Comparison of ENCODE assay signal across 28 cellular contexts in the genomic region with DNA sequence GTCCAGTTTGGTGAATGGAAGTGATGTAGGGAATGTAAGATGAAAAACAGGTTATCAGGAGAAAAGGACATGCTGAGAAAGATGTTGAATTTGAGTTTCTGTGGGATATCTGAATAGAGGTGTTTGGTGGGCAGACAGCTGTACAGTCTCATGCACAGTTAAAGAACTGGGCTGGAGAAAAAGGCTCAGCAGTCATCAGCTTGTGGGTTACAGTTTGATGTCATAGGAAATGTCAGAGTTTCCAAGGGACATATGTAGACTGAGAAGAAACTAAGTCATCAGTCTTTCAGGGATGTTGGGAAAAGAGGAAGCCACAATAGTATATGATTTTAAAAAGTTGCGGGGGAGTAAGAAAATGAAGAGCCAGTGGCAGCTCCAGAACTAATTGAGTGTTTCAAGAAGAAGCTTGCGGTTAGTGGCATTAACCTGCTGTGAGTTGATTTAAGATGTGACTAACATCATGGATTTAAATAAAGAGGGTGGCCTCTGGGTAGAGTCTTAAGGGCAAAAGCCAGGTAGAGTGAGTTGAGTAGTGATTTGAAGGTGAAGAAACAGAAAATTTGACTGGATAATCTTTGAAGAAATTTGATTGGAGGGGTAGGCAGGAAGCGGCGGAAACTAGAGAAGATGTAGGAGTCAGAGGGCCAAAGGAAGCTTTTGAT. TPM values are rescaled to one million over a fixed set of nuclear protein-coding genes. Genes with fewer than 3 reads are reported as not detected.
DNase-seq lines count a peak whose midpoint lies in the region; ATAC-seq lines count a peak whose summit lies in the region.
"Had no signal": no experiment of that assay in that cellular context is flagged by ENCODE, and none has a peak within 500 bp of the region (broad histone marks: within the 10 kb centered on the region; RNA-seq: fewer than 3 reads in every experiment).

No MANE protein-coding gene starts in this region.

- no peaks in the 10 kb centered on the region for H3K27me3 ChIP-seq in naive thymus-derived CD4-positive, alpha-beta T cell (ENCODE audit: control insufficient read depth in 2 of 2, insufficient read depth in 2 of 2, low read length in 2 of 2)
- H3K27me3 ChIP-seq in right cardiac atrium (ENCODE audit: control insufficient read depth, insufficient read depth) = no peaks in the 10 kb centered on the region
- H3K27me3 ChIP-seq: breast epithelium had no signal

- peaks cover 56% of the 10 kb centered on the region for H3K36me3 Mint-ChIP-seq in activated CD4-positive, alpha-beta T cell treated with anti-CD3 and anti-CD28 coated beads, Interleukin-2, amount 10 ng/mL, durations not matched to agents 24 days and 14 days (ENCODE audit: low read depth)
- peaks cover 20% of the 10 kb centered on the region for H3K36me3 Mint-ChIP-seq in activated naive CD8-positive, alpha-beta T cell treated with anti-CD3 and anti-CD28 coated beads for 36 hours
- peaks cover 6 to 54% (median 18%) of the 10 kb centered on the region in 5 donors for H3K36me3 Mint-ChIP-seq in naive thymus-derived CD4-positive, alpha-beta T cell

- H3K27me3 Mint-ChIP-seq in activated CD4-positive, alpha-beta T cell treated with anti-CD3 and anti-CD28 coated beads, Interleukin-2, amount 10 ng/mL, durations not matched to agents 24 days and 14 days = no peaks in the 10 kb centered on the region
- no peaks in the 10 kb centered on the region for H3K27me3 Mint-ChIP-seq in activated naive CD8-positive, alpha-beta T cell treated with anti-CD3 and anti-CD28 coated beads for 36 hours
- H3K27me3 Mint-ChIP-seq in naive thymus-derived CD4-positive, alpha-beta T cell = no peaks in the 10 kb centered on the region
- H3K27me3 Mint-ChIP-seq: type B pancreatic cell had no signal

- no peaks in the 10 kb centered on the region for H3K9me3 Mint-ChIP-seq in activated CD4-positive, alpha-beta T cell treated with anti-CD3 and anti-CD28 coated beads, Interleukin-2, amount 10 ng/mL, durations not matched to agents 24 days and 14 days
- H3K9me3 Mint-ChIP-seq in activated naive CD8-positive, alpha-beta T cell treated with anti-CD3 and anti-CD28 coated beads for 36 hours = no peaks in the 10 kb centered on the region
- no peaks in the 10 kb centered on the region for H3K9me3 Mint-ChIP-seq in naive thymus-derived CD4-positive, alpha-beta T cell
- H3K9me3 Mint-ChIP-seq: mesothelial cell of epicardium, natural killer cell, type B pancreatic cell had no signal

- in situ Hi-C loops in KBM-7 (cut with MboI; ENCODE audit: low pct_unique_long_range_greater_than_20kb, low sequenced_read_pairs) = no loop called here

- H3K4me3 ChIP-seq in naive thymus-derived CD4-positive, alpha-beta T cell (ENCODE audit: low read length) = no peak overlapping the region
- no peak overlapping the region for H3K4me3 ChIP-seq in right cardiac atrium (ENCODE audit: low read length)
- H3K4me3 ChIP-seq: breast epithelium, coronary artery had no signal

- intact Hi-C loops in activated CD4-positive, alpha-beta T cell treated with anti-CD3 and anti-CD28 coated beads, Interleukin-2, amount 10 ng/mL, durations not matched to agents 24 days and 14 days (cut with micrococcal nuclease) = no loop called here
- intact Hi-C loops in naive thymus-derived CD4-positive, alpha-beta T cell (cut with micrococcal nuclease) = no loop called here
- intact Hi-C loops in right cardiac atrium (cut with DNase I) = no loop called here

- no peak overlapping the region for H3K27ac ChIP-seq in naive thymus-derived CD4-positive, alpha-beta T cell (ENCODE audit: low read depth, low read length)
- no peak overlapping the region for H3K27ac ChIP-seq in right cardiac atrium (ENCODE audit: low read length)
- H3K27ac ChIP-seq: breast epithelium, coronary artery, RWPE1 had no signal

- no peak for ATAC-seq in naive thymus-derived CD4-positive, alpha-beta T cell
- no peak for ATAC-seq in HG03442 (IDR thresholded peaks at IDR 0.05; ENCODE audit: unreplicated experiment)
- no peak for ATAC-seq in HG02970 (IDR thresholded peaks at IDR 0.05; ENCODE audit: low FRiP score, unreplicated experiment)
- ATAC-seq in right cardiac atrium = no peak
- ATAC-seq: natural killer cell had no signal

- H3K27ac Mint-ChIP-seq in activated CD4-positive, alpha-beta T cell treated with anti-CD3 and anti-CD28 coated beads, Interleukin-2, amount 10 ng/mL, durations not matched to agents 24 days and 14 days = peak overlapping the region; percentile 52
- peak overlapping the region; percentile 39 for H3K27ac Mint-ChIP-seq in activated naive CD8-positive, alpha-beta T cell treated with anti-CD3 and anti-CD28 coated beads for 36 hours
- peak overlapping the region in 8 of 9 donors; percentile 17 to 68 (median 46) for H3K27ac Mint-ChIP-seq in naive thymus-derived CD4-positive, alpha-beta T cell
- H3K27ac Mint-ChIP-seq: mesothelial cell of epicardium, type B pancreatic cell had no signal

- H3K4me1 ChIP-seq in naive thymus-derived CD4-positive, alpha-beta T cell (ENCODE audit: control insufficient read depth in 2 of 2, insufficient read depth in 2 of 2, low read length in 2 of 2) = no peaks in the 10 kb centered on the region
- no peaks in the 10 kb centered on the region for H3K4me1 ChIP-seq in right cardiac atrium (ENCODE audit: control insufficient read depth, insufficient read depth, low read length)
- H3K4me1 ChIP-seq: breast epithelium had no signal

- H3K36me3 ChIP-seq in naive thymus-derived CD4-positive, alpha-beta T cell (ENCODE audit: control insufficient read depth in 2 of 3, insufficient read depth in 3 of 3, low read length in 3 of 3) = peaks cover 9 to 72% (median 10%) of the 10 kb centered on the region in 3 experiments
- H3K36me3 ChIP-seq: breast epithelium had no signal

- no peaks in the 10 kb centered on the region for H3K9me3 ChIP-seq in naive thymus-derived CD4-positive, alpha-beta T cell (ENCODE audit: control insufficient read depth in 2 of 3, low read length in 3 of 3)
- H3K9me3 ChIP-seq in right cardiac atrium (ENCODE audit: control insufficient read depth, low read length) = no peaks in the 10 kb centered on the region
- H3K9me3 ChIP-seq: breast epithelium had no signal

- no peak overlapping the region for H3K4me3 Mint-ChIP-seq in activated CD4-positive, alpha-beta T cell treated with anti-CD3 and anti-CD28 coated beads, Interleukin-2, amount 10 ng/mL, durations not matched to agents 24 days and 14 days
- H3K4me3 Mint-ChIP-seq in activated naive CD8-positive, alpha-beta T cell treated with anti-CD3 and anti-CD28 coated beads for 36 hours = no peak overlapping the region
- no peak overlapping the region for H3K4me3 Mint-ChIP-seq in naive thymus-derived CD4-positive, alpha-beta T cell
- H3K4me3 Mint-ChIP-seq: mesothelial cell of epicardium, natural killer cell, type B pancreatic cell had no signal

- DNase-seq in activated CD4-positive, alpha-beta T cell treated with anti-CD3 and anti-CD28 coated beads, Interleukin-2, amount 10 ng/mL, durations not matched to agents 24 days and 14 days = no peak
- DNase-seq in activated CD4-positive, alpha-beta T cell treated with anti-CD3 and anti-CD28 coated beads, Interleukin-2, amount 50 U/mL, for 4 hours = no peak
- DNase-seq in KBM-7 (peak; percentile 82), right cardiac atrium (no peak)
- no peak for DNase-seq in activated naive CD8-positive, alpha-beta T cell treated with anti-CD3 and anti-CD28 coated beads for 36 hours
- DNase-seq in naive thymus-derived CD4-positive, alpha-beta T cell = no peak
- DNase-seq: activated effector memory CD4-positive, alpha-beta T cell treated with Interleukin-2 at 50 U/mL for 16 hours; AML-193; COR-L47; effector memory CD4-positive, alpha-beta T cell; foreskin fibroblast; H7; head of caudate nucleus; IMR-90; natural killer cell; NCI-H1417; NCI-H2029 treated with DMSO at 0.1 percent for 48 hours; NCI-H2227 treated with DMSO at 0.1 percent for 48 hours; NCI-H748 treated with DMSO at 0.1 percent for 48 hours; small intestine had no signal

- WGBS in right cardiac atrium = 98% methylated on average over 4 of the region's 4 CpGs

- CTCF ChIA-PET in naive thymus-derived CD4-positive, alpha-beta T cell (lab: Charles Lee) = no interaction called here

- H3K4me1 Mint-ChIP-seq in activated CD4-positive, alpha-beta T cell treated with anti-CD3 and anti-CD28 coated beads, Interleukin-2, amount 10 ng/mL, durations not matched to agents 24 days and 14 days = peaks cover 28% of the 10 kb centered on the region
- H3K4me1 Mint-ChIP-seq in activated naive CD8-positive, alpha-beta T cell treated with anti-CD3 and anti-CD28 coated beads for 36 hours = peaks cover 16% of the 10 kb centered on the region
- H3K4me1 Mint-ChIP-seq in naive thymus-derived CD4-positive, alpha-beta T cell = peaks cover 0 to 16% (median 0%) of the 10 kb centered on the region in 7 donors
- H3K4me1 Mint-ChIP-seq: mesothelial cell of epicardium, natural killer cell had no signal

- POLR2A ChIA-PET in naive thymus-derived CD4-positive, alpha-beta T cell (lab: Charles Lee) = no interaction called here

RNA-seq across cellular contexts. Expression of gene GORASP1, which starts 24.6 kb away (rescaled TPM):
- total RNA-seq in activated CD4-positive, alpha-beta T cell treated with anti-CD3 and anti-CD28 coated beads, Interleukin-2, amount 10 ng/mL, durations not matched to agents 24 days and 14 days = 31.5 and 32.1 TPM in 2 replicates
- total RNA-seq in activated naive CD8-positive, alpha-beta T cell treated with anti-CD3 and anti-CD28 coated beads for 36 hours = 10 to 100 TPM; 11.5 to 11.9 TPM
- 10 to 100 TPM; 28.2 to 58.5 (median 44.6) TPM for total RNA-seq in naive thymus-derived CD4-positive, alpha-beta T cell
- 10 to 100 TPM; 14.8 to 22.0 TPM for polyA plus RNA-seq in naive thymus-derived CD4-positive, alpha-beta T cell
- total RNA-seq in right cardiac atrium = 10 to 100 TPM; 43.7 to 53.4 (median 47.4) TPM
- 26.3 TPM for polyA plus RNA-seq in right cardiac atrium

RNA-seq across cellular contexts. Expression of gene TTC21A, which starts 24.7 kb away (rescaled TPM):
- 0.54 and 0.89 TPM in 2 replicates for total RNA-seq in activated CD4-positive, alpha-beta T cell treated with anti-CD3 and anti-CD28 coated beads, Interleukin-2, amount 10 ng/mL, durations not matched to agents 24 days and 14 days
- under 1 TPM; 0.42 to 0.78 TPM for total RNA-seq in activated naive CD8-positive, alpha-beta T cell treated with anti-CD3 and anti-CD28 coated beads for 36 hours
- 1 to 10 TPM; 2.8 to 9.7 (median 5.3) TPM for total RNA-seq in naive thymus-derived CD4-positive, alpha-beta T cell
- under 1 TPM; 0.37 to 0.63 TPM for polyA plus RNA-seq in naive thymus-derived CD4-positive, alpha-beta T cell
- 1 to 10 TPM; 1.9 to 3.4 (median 2.5) TPM for total RNA-seq in right cardiac atrium
- 2.0 TPM for polyA plus RNA-seq in right cardiac atrium

RNA-seq across cellular contexts. Expression of gene WDR48, which starts 31.0 kb away (rescaled TPM):
- 35.4 and 40.5 TPM in 2 replicates for total RNA-seq in activated CD4-positive, alpha-beta T cell treated with anti-CD3 and anti-CD28 coated beads, Interleukin-2, amount 10 ng/mL, durations not matched to agents 24 days and 14 days
- 10 to 100 TPM; 38.4 to 41.0 TPM for total RNA-seq in activated naive CD8-positive, alpha-beta T cell treated with anti-CD3 and anti-CD28 coated beads for 36 hours
- 10 to 100 TPM; 46.7 to 97.7 (median 68.0) TPM for total RNA-seq in naive thymus-derived CD4-positive, alpha-beta T cell
- polyA plus RNA-seq in naive thymus-derived CD4-positive, alpha-beta T cell = 10 to 100 TPM; 37.5 to 46.6 TPM
- total RNA-seq in right cardiac atrium = 10 to 100 TPM; 16.5 to 30.5 (median 27.5) TPM
- polyA plus RNA-seq in right cardiac atrium = 10.3 TPM

RNA-seq across cellular contexts. Expression of gene SCN11A, which starts 31.0 kb away (rescaled TPM):
- total RNA-seq in activated CD4-positive, alpha-beta T cell treated with anti-CD3 and anti-CD28 coated beads, Interleukin-2, amount 10 ng/mL, durations not matched to agents 24 days and 14 days = not detected in 2 replicates
- total RNA-seq in activated naive CD8-positive, alpha-beta T cell treated with anti-CD3 and anti-CD28 coated beads for 36 hours = under 1 TPM; 0.08 to 0.12 TPM
- under 1 TPM; 0.07 to 0.32 (median 0.19) TPM for total RNA-seq in naive thymus-derived CD4-positive, alpha-beta T cell
- not detected for polyA plus RNA-seq in naive thymus-derived CD4-positive, alpha-beta T cell
- under 1 TPM in 3 of 4 donors, not detected in 1; 0.03 to 0.06 (median 0.03) TPM for total RNA-seq in right cardiac atrium
- not detected for polyA plus RNA-seq in right cardiac atrium
- total RNA-seq: SK-MEL-5 had no signal
